In genomic region chr2:177397501-177398289, GRCh38 we compare ENCODE assay signal across 1 cellular context.
TF ChIP-seq lines count a peak whose summit lies in the region.

No MANE protein-coding gene starts in this region.

TF ChIP-seq in HepG2, 621 proteins besides CTCF, POLR2A, EP300 and RAD21 (continued from another document and continues in another):
- peak; percentile 52; the same call in 1 of the 2 replicates for TF ChIP-seq ZNF281 (CRISPR knock-in tag; IDR thresholded peaks at IDR 0.05; ENCODE audit: borderline replicate concordance)
- TF ChIP-seq RELA (CRISPR knock-in tag; IDR thresholded peaks at IDR 0.05): no peak
- peak; percentile 97 for TF ChIP-seq ZBTB37 (CRISPR knock-in tag; IDR thresholded peaks at IDR 0.05)
- peak; percentile 90 for TF ChIP-seq ZBTB43 (CRISPR knock-in tag; conservative IDR thresholded peaks at IDR 0.05)
- TF ChIP-seq ZMAT3 (CRISPR knock-in tag; conservative IDR thresholded peaks at IDR 0.05): no peak
- no peak for TF ChIP-seq NFAT5 (CRISPR knock-in tag; IDR thresholded peaks at IDR 0.05)
- TF ChIP-seq JDP2 (CRISPR knock-in tag; IDR thresholded peaks at IDR 0.05; ENCODE audit: borderline replicate concordance): peak; percentile 28; the same call in 1 of the 2 replicates
- peak; percentile 99 for TF ChIP-seq GATAD2A (CRISPR knock-in tag; IDR thresholded peaks at IDR 0.05)
- TF ChIP-seq ZNF816 (CRISPR knock-in tag; IDR thresholded peaks at IDR 0.05; ENCODE audit: borderline replicate concordance): peak; percentile 66
- TF ChIP-seq HNRNPK (IDR thresholded peaks at IDR 0.05; ENCODE audit: low read depth, low read length, poor library complexity, severe bottlenecking): no peak
- 0 out of 2 replicates have a peak, but pooled peaks have one; percentile 32 for TF ChIP-seq E2F2 (CRISPR knock-in tag; IDR thresholded peaks at IDR 0.05; ENCODE audit: borderline replicate concordance)
- TF ChIP-seq ZNF274 (CRISPR knock-in tag; IDR thresholded peaks at IDR 0.05): no peak
- peak; percentile 100 for TF ChIP-seq CEBPG (CRISPR knock-in tag; IDR thresholded peaks at IDR 0.05)
- TF ChIP-seq ZNF350 (CRISPR knock-in tag; IDR thresholded peaks at IDR 0.05; ENCODE audit: borderline replicate concordance, low read depth): peak; percentile 94
- peak; percentile 97 for TF ChIP-seq ZBTB26 (CRISPR knock-in tag; IDR thresholded peaks at IDR 0.05; ENCODE audit: borderline replicate concordance)
- no peak for TF ChIP-seq ESRRA (CRISPR knock-in tag; IDR thresholded peaks at IDR 0.05; ENCODE audit: low read depth)
- TF ChIP-seq ZBTB38 (CRISPR knock-in tag; IDR thresholded peaks at IDR 0.05): peak; percentile 72; the same call in 1 of the 2 replicates
- 0 out of 2 replicates have a peak, but pooled peaks have one; percentile 36 for TF ChIP-seq DRAP1 (CRISPR knock-in tag; IDR thresholded peaks at IDR 0.05)
- TF ChIP-seq ZNF589 (CRISPR knock-in tag; conservative IDR thresholded peaks at IDR 0.05): peak; percentile 72; the same call in 1 of the 2 replicates
- TF ChIP-seq ZFP91 (CRISPR knock-in tag; IDR thresholded peaks at IDR 0.05; ENCODE audit: borderline replicate concordance): peak; percentile 77
- no peak for TF ChIP-seq ZFP62 (CRISPR knock-in tag; IDR thresholded peaks at IDR 0.05)
- TF ChIP-seq HDAC1 (CRISPR knock-in tag; IDR thresholded peaks at IDR 0.05): peak; percentile 97
- TF ChIP-seq MIER3 (CRISPR knock-in tag; IDR thresholded peaks at IDR 0.05; ENCODE audit: borderline replicate concordance): peak; percentile 92; the same call in 1 of the 2 replicates
- no peak for TF ChIP-seq TERF1 (CRISPR knock-in tag; IDR thresholded peaks at IDR 0.05)
- TF ChIP-seq TFE3 (CRISPR knock-in tag; IDR thresholded peaks at IDR 0.05): peak; percentile 77
- peak; percentile 100 for TF ChIP-seq RCOR2 (CRISPR knock-in tag; IDR thresholded peaks at IDR 0.05)
- peak; percentile 84 for TF ChIP-seq RBM22 (optimal IDR thresholded peaks at IDR 0.05; ENCODE audit: low read length)
- TF ChIP-seq USF2 (IDR thresholded peaks at IDR 0.05; ENCODE audit: low read depth, low read length): no peak
- no peak for TF ChIP-seq USF2 (CRISPR knock-in tag; IDR thresholded peaks at IDR 0.05; ENCODE audit: borderline replicate concordance)
- no peak; the same call in 1 of the 2 replicates for TF ChIP-seq ARID3A (IDR thresholded peaks at IDR 0.05; ENCODE audit: low read depth, low read length)
- TF ChIP-seq ZNF101 (CRISPR knock-in tag; IDR thresholded peaks at IDR 0.05; ENCODE audit: borderline replicate concordance, low read depth): no peak
